ENCODE assay signal across 30 cellular contexts in the genomic region with DNA sequence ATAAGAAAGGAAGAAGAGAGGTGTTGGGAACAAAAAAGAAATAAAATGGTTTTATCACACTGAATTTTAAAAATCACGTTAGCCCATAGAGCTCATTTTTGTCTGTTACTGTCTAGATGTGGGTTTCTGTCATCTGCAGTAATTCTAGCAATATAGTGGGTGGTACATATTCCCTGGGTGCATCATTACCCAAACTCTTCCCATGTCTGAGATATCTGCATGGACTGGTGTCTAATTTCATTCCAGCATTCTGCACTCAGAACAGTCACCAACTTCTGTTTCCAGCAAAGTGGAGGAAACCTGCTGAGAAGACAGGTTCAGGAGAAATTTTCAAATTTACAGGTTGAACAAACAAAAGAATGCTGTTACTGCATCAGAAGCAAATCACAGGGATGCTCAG.
A peak's percentile ranks its signal among the peaks of the same experiment; 100 is the strongest.
DNase-seq lines count a peak whose midpoint lies in the region; ATAC-seq and TF ChIP-seq lines count a peak whose summit lies in the region.
"Had no signal": no experiment of that assay in that cellular context is flagged by ENCODE, and none has a peak within 500 bp of the region (broad histone marks: within the 10 kb centered on the region; RNA-seq: fewer than 3 reads in every experiment).

No MANE protein-coding gene starts in this region.

- 26% methylated on average over 1 of the region's 1 CpG for WGBS in smooth muscle cell (ENCODE audit: low lambda C conversion rate)

- no peaks in the 10 kb centered on the region for H3K36me3 ChIP-seq in smooth muscle cell (ENCODE audit: low read depth)
- H3K36me3 ChIP-seq in lower lobe of right lung, result no peaks in the 10 kb centered on the region
- no peaks in the 10 kb centered on the region for H3K36me3 ChIP-seq in HAP-1 (replicated peaks)
- H3K36me3 ChIP-seq: thyroid gland, vagina had no signal

- peak overlapping the region; percentile 57 for H2AFZ ChIP-seq in smooth muscle cell (ENCODE audit: low read depth)

- H3K27ac ChIP-seq in smooth muscle cell (ENCODE audit: low read depth) (peak overlapping the region; percentile 95), lower lobe of right lung (no peak overlapping the region)
- H3K27ac ChIP-seq: 22Rv1, epithelial cell of prostate, KMS-11, RWPE1, skin epidermis, thyroid gland, vagina had no signal

- H3K27me3 ChIP-seq in smooth muscle cell (ENCODE audit: low read depth) (no peaks in the 10 kb centered on the region), lower lobe of right lung (ENCODE audit: low read depth) (no peaks in the 10 kb centered on the region), HAP-1 (ENCODE audit: low read depth) (no peaks in the 10 kb centered on the region)
- H3K27me3 ChIP-seq: thyroid gland, vagina had no signal

- peak overlapping the region; percentile 75 for H3K9ac ChIP-seq in smooth muscle cell (ENCODE audit: low read depth)
- H3K9ac ChIP-seq: KMS-11 had no signal

- no peak overlapping the region for H3K4me3 ChIP-seq in smooth muscle cell
- H3K4me3 ChIP-seq in lower lobe of right lung, result no peak overlapping the region
- no peak overlapping the region for H3K4me3 ChIP-seq in HAP-1
- H3K4me3 ChIP-seq: skin epidermis, thyroid gland, vagina had no signal

- ATAC-seq in SK-N-SH treated with all-trans-retinoic acid at 6 μM for 48 hours (peak; percentile 78), lower lobe of right lung (no peak)
- ATAC-seq: activated CD8-positive, alpha-beta T cell treated with anti-CD3 and anti-CD28 coated beads, Interleukin-2, amount 10 ng/mL, durations not matched to agents 7 days and 5 days; left colon; stimulated activated naive CD8-positive, alpha-beta T cell treated with anti-CD3 and anti-CD28 coated beads, Interleukin-15, amount 100 ng/mL, for 72 hours; T-helper 17 cell had no signal

- DNase-seq in NCI-H1694 treated with DMSO at 0.1 percent for 48 hours (lab: John Stamatoyannopoulos, UW) (peak; percentile 13), NCI-H1694 (lab: John Stamatoyannopoulos, UW) (no peak), fibroblast of peridontal ligament (ENCODE audit: extremely low read depth) (peak; percentile 18), smooth muscle cell (lab: John Stamatoyannopoulos, UW; ENCODE audit: unreplicated experiment) (no peak), lower lobe of right lung (no peak), germinal center (ENCODE audit: low spot score) (no peak), HAP-1 (ENCODE audit: low spot score in 2 of 2) (no peak)
- DNase-seq: activated CD8-positive, alpha-beta T cell treated with anti-CD3 and anti-CD28 coated beads, Interleukin-2, amount 10 ng/mL, durations not matched to agents 7 days and 5 days; activated effector memory CD4-positive, alpha-beta T cell treated with Interleukin-2 at 50 U/mL for 16 hours; activated naive CD8-positive, alpha-beta T cell treated with anti-CD3 and anti-CD28 coated beads for 36 hours; CD8-positive, alpha-beta memory T cell; cerebellar nuclear complex; DMS53; effector CD4-positive, alpha-beta T cell; GF-D8; H9; left colon; NCI-H1417 treated with DMSO at 0.1 percent for 48 hours; stimulated activated CD4-positive, alpha-beta T cell treated with anti-CD3 and anti-CD28 coated beads, Interleukin-1b, Interleukin-23, amount 100 ng/mL, for 48 hours; stimulated activated CD8-positive, alpha-beta memory T cell treated with anti-CD3 and anti-CD28 coated beads, Interleukin-4, amount 100 ng/mL, for 48 hours; stimulated activated naive CD8-positive, alpha-beta T cell treated with anti-CD3 and anti-CD28 coated beads, Interleukin-15, amount 100 ng/mL, for 72 hours; T-helper 17 cell; thyroid gland had no signal

- intact Hi-C loops in lower lobe of right lung (cut with DNase I), result no loop called here

- H4K20me1 ChIP-seq in smooth muscle cell (ENCODE audit: low read depth), result no peaks in the 10 kb centered on the region

- peaks cover 10% of the 10 kb centered on the region for H3K4me1 ChIP-seq in smooth muscle cell (ENCODE audit: low read depth)
- H3K4me1 ChIP-seq in lower lobe of right lung, result no peaks in the 10 kb centered on the region
- no peaks in the 10 kb centered on the region for H3K4me1 ChIP-seq in HAP-1
- H3K4me1 ChIP-seq: thyroid gland, vagina had no signal

- H3K9me3 ChIP-seq in smooth muscle cell (replicated peaks; ENCODE audit: low read depth) (no peaks in the 10 kb centered on the region), lower lobe of right lung (no peaks in the 10 kb centered on the region), HAP-1 (no peaks in the 10 kb centered on the region)
- H3K9me3 ChIP-seq: thyroid gland, vagina had no signal

- peaks cover 16% of the 10 kb centered on the region for H3F3A ChIP-seq in smooth muscle cell (ENCODE audit: low read depth)

- no peaks in the 10 kb centered on the region for H3K79me2 ChIP-seq in smooth muscle cell (ENCODE audit: low read depth)

- no peak for TF ChIP-seq CTCF in smooth muscle cell (IDR thresholded peaks at IDR 0.05; ENCODE audit: borderline replicate concordance, insufficient read depth, poor library complexity, severe bottlenecking)
- no peak for TF ChIP-seq CTCF in lower lobe of right lung (IDR thresholded peaks at IDR 0.05)

- H3K4me2 ChIP-seq in smooth muscle cell, result peak overlapping the region; percentile 20
- H3K4me2 ChIP-seq: KMS-11 had no signal

- in situ Hi-C loops in HAP-1 (cut with MboI; ENCODE audit: low sequenced_read_pairs), result no loop called here

TF ChIP-seq in SK-N-SH treated with all-trans-retinoic acid at 6 μM for 48 hours, 23 proteins besides CTCF, POLR2A, EP300 and RAD21 (continues in another document):
- TF ChIP-seq RARB (CRISPR knock-in tag; IDR thresholded peaks at IDR 0.05) (no peak), ARNTL (CRISPR knock-in tag; IDR thresholded peaks at IDR 0.05; ENCODE audit: borderline replicate concordance, low read depth) (no peak), ESRRG (CRISPR knock-in tag; IDR thresholded peaks at IDR 0.05) (no peak), OSR1 (CRISPR knock-in tag; IDR thresholded peaks at IDR 0.05) (no peak), ZNF70 (CRISPR knock-in tag; IDR thresholded peaks at IDR 0.05) (no peak), ZC3H10 (CRISPR knock-in tag; IDR thresholded peaks at IDR 0.05) (no peak), CREB5 (CRISPR knock-in tag; IDR thresholded peaks at IDR 0.05; ENCODE audit: low read depth) (no peak), GLIS3 (CRISPR knock-in tag; IDR thresholded peaks at IDR 0.05) (no peak), ZFP30 (CRISPR knock-in tag; IDR thresholded peaks at IDR 0.05) (no peak), SNAI2 (CRISPR knock-in tag; IDR thresholded peaks at IDR 0.05) (no peak), CSRNP3 (CRISPR knock-in tag; IDR thresholded peaks at IDR 0.05) (no peak), TOX (CRISPR knock-in tag; IDR thresholded peaks at IDR 0.05; ENCODE audit: borderline replicate concordance) (no peak)
- TF ChIP-seq, protein P1, sequence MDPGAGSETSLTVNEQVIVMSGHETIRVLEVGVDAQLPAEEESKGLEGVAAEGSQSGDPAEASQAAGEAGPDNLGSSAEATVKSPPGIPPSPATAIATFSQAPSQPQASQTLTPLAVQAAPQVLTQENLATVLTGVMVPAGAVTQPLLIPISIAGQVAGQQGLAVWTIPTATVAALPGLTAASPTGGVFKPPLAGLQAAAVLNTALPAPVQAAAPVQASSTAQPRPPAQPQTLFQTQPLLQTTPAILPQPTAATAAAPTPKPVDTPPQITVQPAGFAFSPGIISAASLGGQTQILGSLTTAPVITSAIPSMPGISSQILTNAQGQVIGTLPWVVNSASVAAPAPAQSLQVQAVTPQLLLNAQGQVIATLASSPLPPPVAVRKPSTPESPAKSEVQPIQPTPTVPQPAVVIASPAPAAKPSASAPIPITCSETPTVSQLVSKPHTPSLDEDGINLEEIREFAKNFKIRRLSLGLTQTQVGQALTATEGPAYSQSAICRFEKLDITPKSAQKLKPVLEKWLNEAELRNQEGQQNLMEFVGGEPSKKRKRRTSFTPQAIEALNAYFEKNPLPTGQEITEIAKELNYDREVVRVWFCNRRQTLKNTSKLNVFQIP (CRISPR knock-in tag; IDR thresholded peaks at IDR 0.05; ENCODE audit: borderline replicate concordance, low read depth), result no peak

Comparison
In these comparisons a context has a peak if more than half of its experiments do, and no peak if none do; other contexts are left out.
1. DNase-seq: peak in NCI-H1694 treated with DMSO at 0.1 percent for 48 hours (single experiment) and fibroblast of peridontal ligament (single experiment); none in NCI-H1694 (single experiment), smooth muscle cell (single experiment), lower lobe of right lung (single experiment), germinal center (single experiment) and HAP-1 (0 of 2).